In the genomic region with DNA sequence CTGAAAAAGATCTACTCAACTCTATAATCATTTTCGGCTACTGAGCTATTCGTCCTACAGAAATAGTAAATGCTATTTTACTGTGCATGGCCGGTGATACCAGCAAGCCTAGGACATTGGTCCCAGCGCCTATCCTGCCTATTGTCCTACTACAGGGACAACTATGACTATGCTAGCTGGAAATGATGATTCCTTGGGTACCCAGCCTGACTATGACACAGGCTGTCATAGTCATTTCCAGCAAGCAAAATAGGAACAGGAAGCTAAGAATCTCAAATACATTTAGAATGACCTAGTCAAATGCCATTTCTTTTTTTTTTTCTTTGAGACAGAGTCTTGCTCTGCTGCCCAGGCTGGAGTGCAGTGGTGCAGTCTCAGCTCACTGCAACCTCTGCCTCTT, we compare ENCODE assay signal across 19 cellular contexts.
"Had no signal": no experiment of that assay in that cellular context is flagged by ENCODE, and none has a peak within 500 bp of the region (broad histone marks: within the 10 kb centered on the region; RNA-seq: fewer than 3 reads in every experiment).

No MANE protein-coding gene starts in this region.

- H3K4me3 ChIP-seq: SJSA1 had no signal

- H3K27ac ChIP-seq: SJSA1 had no signal

- H3K27me3 ChIP-seq: SJSA1 had no signal

- DNase-seq: activated CD4-positive, alpha-beta T cell treated with anti-CD3 and anti-CD28 coated beads for 4 hours; activated CD8-positive, alpha-beta memory T cell treated with anti-CD3 and anti-CD28 coated beads, Interleukin-2, amount 50 U/mL, for 4 hours; activated CD8-positive, alpha-beta T cell treated with anti-CD3 and anti-CD28 coated beads for 36 hours; activated gamma-delta T cell treated with Interleukin-2 at 50 U/mL for 16 hours; activated naive CD4-positive, alpha-beta T cell treated with anti-CD3 and anti-CD28 coated beads, Interleukin-2, amount 10 ng/mL, durations not matched to agents 7 days and 5 days; activated naive CD8-positive, alpha-beta T cell treated with anti-CD3 and anti-CD28 coated beads for 36 hours; activated T-cell treated with anti-CD3 and anti-CD28 coated beads, Interleukin-2, amount 50 U/mL, for 72 hours; anterior cingulate cortex; MM.1S; NCI-H1105 treated with DMSO at 0.1 percent for 48 hours; NCI-H1436 treated with DMSO at 0.1 percent for 48 hours; NCI-H187; NCI-H2081 treated with DMSO at 0.1 percent for 48 hours; NCI-H2171; NCI-H226; NCI-H526; NCI-H82; SHP77 had no signal
